In genomic region chr3:174953068-174953467, GRCh38 we compare ENCODE assay signal across 28 cellular contexts.
"Had no signal": no experiment of that assay in that cellular context is flagged by ENCODE, and none has a peak within 500 bp of the region (broad histone marks: within the 10 kb centered on the region; RNA-seq: fewer than 3 reads in every experiment).

No MANE protein-coding gene starts in this region.

- H3K36me3 ChIP-seq: left lung, lower lobe of right lung, neural progenitor cell, neutrophil, ovary, prostate gland, sigmoid colon, spleen, suprapubic skin, thoracic aorta, tibial artery, uterus had no signal

- H3K36me3 Mint-ChIP-seq: mesothelial cell of epicardium; naive B cell; natural killer cell; neural progenitor cell; stimulated activated effector memory CD8-positive, alpha-beta T cell treated with anti-CD3 and anti-CD28 coated beads, Interleukin-12 subunit alpha, Interleukin-12 subunit beta, amount 100 ng/mL, for 72 hours; type B pancreatic cell had no signal

- H3K9me3 Mint-ChIP-seq: mesothelial cell of epicardium, nephron progenitor cell, neural progenitor cell, type B pancreatic cell had no signal

- H3K9me3 ChIP-seq: left lung, lower lobe of right lung, neutrophil, ovary, prostate gland, sigmoid colon, suprapubic skin, thoracic aorta, tibial artery, uterus had no signal

- H3K9ac ChIP-seq: neural progenitor cell had no signal

- H3K4me1 Mint-ChIP-seq: naive B cell; natural killer cell; nephron progenitor cell; neural progenitor cell; stimulated activated effector memory CD8-positive, alpha-beta T cell treated with anti-CD3 and anti-CD28 coated beads, Interleukin-12 subunit alpha, Interleukin-12 subunit beta, amount 100 ng/mL, for 72 hours had no signal

- H3K4me2 ChIP-seq: neural progenitor cell had no signal

- H3K4me3 Mint-ChIP-seq: mesothelial cell of epicardium; naive B cell; natural killer cell; nephron progenitor cell; neural progenitor cell; stimulated activated effector memory CD8-positive, alpha-beta T cell treated with anti-CD3 and anti-CD28 coated beads, Interleukin-12 subunit alpha, Interleukin-12 subunit beta, amount 100 ng/mL, for 72 hours; stimulated activated naive CD8-positive, alpha-beta T cell treated with anti-CD3 and anti-CD28 coated beads, Interleukin-15, Interleukin-2, amounts not matched to agents 100 ng/mL and 50 ng/mL, for 24 hours; type B pancreatic cell had no signal

- H3K27me3 Mint-ChIP-seq: naive B cell; stimulated activated naive CD8-positive, alpha-beta T cell treated with anti-CD3 and anti-CD28 coated beads, Interleukin-15, Interleukin-2, amounts not matched to agents 100 ng/mL and 50 ng/mL, for 24 hours had no signal

- H2AFZ ChIP-seq: neural progenitor cell had no signal

- H3K4me3 ChIP-seq: left lung, lower lobe of right lung, neural progenitor cell, ovary, prostate gland, sigmoid colon, spleen, suprapubic skin, thoracic aorta, tibial artery, uterus had no signal

- DNase-seq: hippocampal formation; kidney; left colon; left lung; lower lobe of right lung; mesendoderm; naive B cell; natural killer cell; nephron progenitor cell; occipital lobe; ovary; retina; right cardiac atrium; sigmoid colon; spleen; stimulated activated CD4-positive, alpha-beta T cell treated with anti-CD3 and anti-CD28 coated beads, Interleukin-4, amount 100 ng/mL, for 24 hours; stimulated activated naive CD4-positive, alpha-beta T cell; tibial artery; uterus had no signal

- H3K27me3 ChIP-seq: left lung, neural progenitor cell, neutrophil, ovary, sigmoid colon, spleen, suprapubic skin, tibial artery, uterus had no signal

- H3K27ac ChIP-seq: left lung, lower lobe of right lung, neural progenitor cell, neutrophil, ovary, prostate gland, sigmoid colon, spleen, suprapubic skin, thoracic aorta, tibial artery, uterus had no signal

- H3K4me1 ChIP-seq: left lung, lower lobe of right lung, neural progenitor cell, prostate gland, spleen, uterus had no signal

- H3K27ac Mint-ChIP-seq: mesothelial cell of epicardium; naive B cell; natural killer cell; nephron progenitor cell; neural progenitor cell; stimulated activated effector memory CD8-positive, alpha-beta T cell treated with anti-CD3 and anti-CD28 coated beads, Interleukin-12 subunit alpha, Interleukin-12 subunit beta, amount 100 ng/mL, for 72 hours; stimulated activated naive CD8-positive, alpha-beta T cell treated with anti-CD3 and anti-CD28 coated beads, Interleukin-15, Interleukin-2, amounts not matched to agents 100 ng/mL and 50 ng/mL, for 24 hours; type B pancreatic cell had no signal

- ATAC-seq: left colon; left lung; lower lobe of right lung; natural killer cell; right cardiac atrium; stimulated activated effector memory CD8-positive, alpha-beta T cell treated with anti-CD3 and anti-CD28 coated beads, Interleukin-12 subunit alpha, Interleukin-12 subunit beta, amount 100 ng/mL, for 72 hours had no signal
